In the genomic region with DNA sequence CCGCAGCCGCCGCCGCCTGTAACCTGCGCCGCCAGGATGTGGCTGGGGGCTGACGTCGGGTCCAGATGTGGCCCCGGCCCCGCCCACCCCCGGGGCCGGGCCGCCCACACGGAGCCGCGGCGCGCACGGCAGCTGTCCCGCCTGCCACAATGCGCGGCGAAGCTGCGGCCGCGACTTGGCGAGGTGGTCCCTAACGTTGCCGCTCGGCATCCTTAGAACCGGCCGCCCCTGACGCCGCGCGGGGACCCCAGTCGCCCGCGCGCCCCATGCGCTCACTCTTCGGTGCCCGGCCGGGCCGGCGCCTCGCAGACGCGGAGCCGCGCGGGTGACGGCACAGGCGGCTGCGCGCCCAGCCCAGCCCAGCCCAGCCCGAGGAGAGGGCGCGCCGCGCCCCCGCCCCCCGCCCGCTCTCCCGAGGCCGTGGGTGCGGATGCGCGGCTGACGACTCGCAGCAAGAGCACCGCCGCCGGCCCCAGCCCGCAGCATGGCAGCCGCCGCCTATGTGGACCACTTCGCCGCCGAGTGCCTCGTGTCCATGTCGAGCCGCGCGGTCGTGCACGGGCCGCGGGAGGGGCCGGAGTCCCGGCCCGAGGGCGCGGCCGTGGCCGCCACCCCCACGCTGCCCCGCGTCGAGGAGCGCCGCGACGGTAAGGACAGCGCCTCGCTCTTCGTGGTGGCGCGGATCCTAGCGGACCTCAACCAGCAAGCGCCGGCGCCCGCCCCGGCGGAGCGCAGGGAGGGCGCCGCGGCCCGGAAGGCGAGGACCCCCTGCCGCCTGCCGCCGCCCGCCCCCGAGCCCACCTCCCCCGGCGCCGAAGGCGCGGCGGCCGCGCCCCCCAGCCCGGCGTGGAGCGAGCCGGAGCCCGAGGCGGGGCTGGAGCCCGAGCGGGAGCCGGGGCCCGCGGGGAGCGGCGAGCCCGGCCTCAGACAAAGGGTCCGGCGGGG, we compare ENCODE assay signal across 1 cellular context.
TF ChIP-seq lines count a peak whose summit lies in the region.

KLF13 (plus strand) TSS at position 107 of the 945 bp plus-strand sequence; CDS start at position 485, 378 bp downstream.

TF ChIP-seq in H1, 55 proteins besides CTCF, POLR2A, EP300 and RAD21:
- TF ChIP-seq JUN (IDR thresholded peaks at IDR 0.05; ENCODE audit: low read depth, low read length) (no peak), GABPA (IDR thresholded peaks at IDR 0.05; ENCODE audit: borderline replicate concordance, insufficient read depth, low read length) (0 out of 2 replicates have a peak, but pooled peaks have one; percentile 24), KDM4A (IDR thresholded peaks at IDR 0.05; ENCODE audit: low read depth, low read length, severe bottlenecking) (peak; percentile 92), PHF8 (conservative IDR thresholded peaks at IDR 0.05; ENCODE audit: low read depth, low read length) (peak; percentile 8), RBBP5 (IDR thresholded peaks at IDR 0.05; ENCODE audit: borderline replicate concordance, low read depth, low read length) (0 out of 2 replicates have a peak, but pooled peaks have one; percentile 25), CBX8 (IDR thresholded peaks at IDR 0.05; ENCODE audit: borderline replicate concordance, low read depth, low read length) (no peak)
